ENCODE assay signal across 9 cellular contexts in genomic region chr3:5095879-5096278, GRCh38. TPM values are rescaled to one million over a fixed set of nuclear protein-coding genes. Genes with fewer than 3 reads are reported as not detected.
DNase-seq lines count a peak whose midpoint lies in the region; ATAC-seq and TF ChIP-seq lines count a peak whose summit lies in the region.
"Had no signal": no experiment of that assay in that cellular context is flagged by ENCODE, and none has a peak within 500 bp of the region (broad histone marks: within the 10 kb centered on the region; RNA-seq: fewer than 3 reads in every experiment).

No MANE protein-coding gene starts in this region.

- H3K27me3 ChIP-seq in neural progenitor cell (peaks cover 47% of the 10 kb centered on the region), HAP-1 (ENCODE audit: low read depth) (no peaks in the 10 kb centered on the region)
- H3K27me3 ChIP-seq in CD8-positive, alpha-beta memory T cell (ENCODE audit: insufficient read depth, low read length, poor library complexity, severe bottlenecking) = peaks cover 3% of the 10 kb centered on the region

- DNase-seq in AG04449 (ENCODE audit: low read depth, low spot score) (no peak), activated B cell treated with CpG ODN at 0.5 μM for 24 hours (no peak), head of caudate nucleus (peak in 38 of 42 donors; percentile 3 to 61 (median 20)), neural progenitor cell (ENCODE audit: low spot score) (peak; percentile 61), HAP-1 (ENCODE audit: low spot score in 2 of 2) (no peak), NCI-H2171 (lab: John Stamatoyannopoulos, UW) (no peak)
- DNase-seq in CD8-positive, alpha-beta memory T cell = no peak

- no peaks in the 10 kb centered on the region for H3F3A ChIP-seq in neural progenitor cell (ENCODE audit: low read depth)

- intact Hi-C loops in activated B cell treated with CpG ODN at 0.5 μM for 24 hours (cut with micrococcal nuclease) (no loop called here), head of caudate nucleus (cut with DNase I) (no loop called here)

- no peak overlapping the region for H3K4me3 Mint-ChIP-seq in activated B cell treated with CpG ODN at 0.5 μM for 24 hours
- no peak overlapping the region for H3K4me3 Mint-ChIP-seq in neural progenitor cell
- H3K4me3 Mint-ChIP-seq in CD8-positive, alpha-beta memory T cell = peak overlapping the region in 1 of 7 donors; percentile 3
- H3K4me3 Mint-ChIP-seq: central memory CD8-positive, alpha-beta T cell had no signal

- peak overlapping the region; percentile 30 for H3K4me3 ChIP-seq in AG04449 (ENCODE audit: low read depth, low read length)
- H3K4me3 ChIP-seq in neural progenitor cell = peak overlapping the region; percentile 29
- no peak overlapping the region for H3K4me3 ChIP-seq in HAP-1
- H3K4me3 ChIP-seq in CD8-positive, alpha-beta memory T cell (ENCODE audit: low read length) = no peak overlapping the region

- no peak overlapping the region for H2AFZ ChIP-seq in neural progenitor cell (replicated peaks)

- H3K4me1 Mint-ChIP-seq in activated B cell treated with CpG ODN at 0.5 μM for 24 hours (peaks cover 3% of the 10 kb centered on the region), neural progenitor cell (peaks cover 8% of the 10 kb centered on the region)
- H3K4me1 Mint-ChIP-seq in CD8-positive, alpha-beta memory T cell = peaks cover 2 to 9% (median 5%) of the 10 kb centered on the region in 3 donors
- H3K4me1 Mint-ChIP-seq: central memory CD8-positive, alpha-beta T cell had no signal

- H3K36me3 Mint-ChIP-seq in activated B cell treated with CpG ODN at 0.5 μM for 24 hours (ENCODE audit: low read depth) (no peaks in the 10 kb centered on the region), neural progenitor cell (no peaks in the 10 kb centered on the region)
- no peaks in the 10 kb centered on the region for H3K36me3 Mint-ChIP-seq in CD8-positive, alpha-beta memory T cell

- POLR2A ChIA-PET in AG04449 (lab: Yijun Ruan, JAX) = no interaction called here
- POLR2A ChIA-PET in activated B cell treated with CpG ODN at 0.5 μM for 24 hours (lab: Charles Lee) = no interaction called here
- POLR2A ChIA-PET in CD8-positive, alpha-beta memory T cell (lab: Charles Lee) = no interaction called here

- H3K27me3 Mint-ChIP-seq in activated B cell treated with CpG ODN at 0.5 μM for 24 hours = peaks cover 35% of the 10 kb centered on the region
- peaks cover 21% of the 10 kb centered on the region for H3K27me3 Mint-ChIP-seq in neural progenitor cell (ENCODE audit: insufficient read depth, low read depth)
- H3K27me3 Mint-ChIP-seq in CD8-positive, alpha-beta memory T cell = peaks cover 14 to 57% of the 10 kb centered on the region in 2 donors

- CTCF ChIA-PET in AG04449 (lab: Yijun Ruan, JAX) (interaction anchor here (1.3 kb wide), 1 partner anchor 26 kb away, joined by 7 read pairs; no protein-coding TSS in a partner anchor), activated B cell treated with CpG ODN at 0.5 μM for 24 hours (lab: Charles Lee) (no interaction called here)
- CTCF ChIA-PET in CD8-positive, alpha-beta memory T cell (lab: Charles Lee) = interaction anchor here (0.8 kb wide), 1 partner anchor 110 kb away, joined by 3 read pairs; no protein-coding TSS in a partner anchor

- H3K9ac ChIP-seq in neural progenitor cell = no peak overlapping the region

- ATAC-seq in activated B cell treated with CpG ODN at 0.5 μM for 24 hours (ENCODE audit: low read depth) (peak; percentile 34), HG02981 (IDR thresholded peaks at IDR 0.05; ENCODE audit: unreplicated experiment) (no peak)

- H3K4me2 ChIP-seq in neural progenitor cell = peak overlapping the region; percentile 75

- H3K36me3 ChIP-seq in neural progenitor cell (no peaks in the 10 kb centered on the region), HAP-1 (replicated peaks) (no peaks in the 10 kb centered on the region)
- H3K36me3 ChIP-seq in CD8-positive, alpha-beta memory T cell (ENCODE audit: insufficient read depth, low read length) = no peaks in the 10 kb centered on the region

- H3K9me3 Mint-ChIP-seq in activated B cell treated with CpG ODN at 0.5 μM for 24 hours (no peaks in the 10 kb centered on the region), neural progenitor cell (no peaks in the 10 kb centered on the region)
- no peaks in the 10 kb centered on the region for H3K9me3 Mint-ChIP-seq in CD8-positive, alpha-beta memory T cell
- H3K9me3 Mint-ChIP-seq: central memory CD8-positive, alpha-beta T cell had no signal

- H4K20me1 ChIP-seq in neural progenitor cell (ENCODE audit: low read depth) = no peaks in the 10 kb centered on the region

- no peaks in the 10 kb centered on the region for H3K9me3 ChIP-seq in neural progenitor cell (ENCODE audit: low read depth)
- no peaks in the 10 kb centered on the region for H3K9me3 ChIP-seq in HAP-1
- H3K9me3 ChIP-seq in CD8-positive, alpha-beta memory T cell (ENCODE audit: low read length) = no peaks in the 10 kb centered on the region

- H3K27ac Mint-ChIP-seq in activated B cell treated with CpG ODN at 0.5 μM for 24 hours = no peak overlapping the region
- H3K27ac Mint-ChIP-seq in neural progenitor cell = no peak overlapping the region
- peak overlapping the region in 2 of 8 donors; percentile 29 to 61 for H3K27ac Mint-ChIP-seq in CD8-positive, alpha-beta memory T cell

- no peaks in the 10 kb centered on the region for H3K79me2 ChIP-seq in neural progenitor cell (ENCODE audit: low read depth)

- in situ Hi-C loops in HAP-1 (cut with MboI; ENCODE audit: low sequenced_read_pairs) = no loop called here

- TF ChIP-seq CTCF in AG04449 (IDR thresholded peaks at IDR 0.05; ENCODE audit: insufficient read depth, low read length, missing control alignments) (peak; percentile 20), activated B cell treated with CpG ODN at 0.5 μM for 24 hours (IDR thresholded peaks at IDR 0.05) (no peak), neural progenitor cell (IDR thresholded peaks at IDR 0.05) (peak; percentile 48)

- H3K27ac ChIP-seq in neural progenitor cell = no peak overlapping the region
- H3K27ac ChIP-seq in CD8-positive, alpha-beta memory T cell (ENCODE audit: low read depth, low read length) = no peak overlapping the region

- H3K4me1 ChIP-seq in neural progenitor cell (no peaks in the 10 kb centered on the region), HAP-1 (no peaks in the 10 kb centered on the region)
- no peaks in the 10 kb centered on the region for H3K4me1 ChIP-seq in CD8-positive, alpha-beta memory T cell (ENCODE audit: insufficient read depth, low read length)

RNA-seq across cellular contexts. Expression of gene ARL8B, which starts 26.2 kb away (rescaled TPM):
- total RNA-seq in activated B cell treated with CpG ODN at 0.5 μM for 24 hours (57.9 and 62.6 TPM in 2 replicates), neural progenitor cell (ENCODE audit: low replicate concordance) (29.2 and 39.3 TPM in 2 replicates)
- 10 to 100 TPM; 64.5 to 66.9 TPM for total RNA-seq in CD8-positive, alpha-beta memory T cell
- 48.0 TPM for polyA plus RNA-seq in CD8-positive, alpha-beta memory T cell

Comparison
In these comparisons a context has a peak if more than half of its experiments do, and no peak if none do; other contexts are left out.
1. DNase-seq: peak in head of caudate nucleus (38 of 42) and neural progenitor cell (single experiment); none in AG04449 (single experiment), activated B cell treated with CpG ODN at 0.5 μM for 24 hours (single experiment), HAP-1 (0 of 2), CD8-positive, alpha-beta memory T cell (0 of 5) and NCI-H2171 (single experiment).
2. H3K4me3 ChIP-seq: peak in AG04449 (single experiment) and neural progenitor cell (single experiment); none in HAP-1 (single experiment) and CD8-positive, alpha-beta memory T cell (single experiment).